8 cellular contexts compared by ENCODE assay signal in genomic region chr10:101695404-101695732, GRCh38. TPM values are rescaled to one million over a fixed set of nuclear protein-coding genes. Genes with fewer than 3 reads are reported as not detected.
DNase-seq lines count a peak whose midpoint lies in the region; TF ChIP-seq lines count a peak whose summit lies in the region.

No MANE protein-coding gene starts in this region.

- H3K4me1 ChIP-seq in DOHH2 (ENCODE audit: control insufficient read depth, low read length): peaks cover 51% of the 10 kb centered on the region
- H3K4me1 ChIP-seq in duodenal mucosa (ENCODE audit: control insufficient read depth in 1 of 2, insufficient read depth in 2 of 2, low read length in 2 of 2): peaks cover 20 to 24% of the 10 kb centered on the region in 2 donors

- H4K20me1 ChIP-seq in DOHH2 (ENCODE audit: control insufficient read depth, insufficient read depth, low read depth, low read length): peaks cover 14% of the 10 kb centered on the region; the same call in 1 of the 2 replicates

- no peaks in the 10 kb centered on the region for H3K9me2 ChIP-seq in DOHH2 (replicated peaks; ENCODE audit: control insufficient read depth, low read length)

- H3K4me2 ChIP-seq in DOHH2 (ENCODE audit: low read length): peak overlapping the region; percentile 76

- H3K27ac Mint-ChIP-seq in nephron progenitor cell: peak overlapping the region; percentile 71

- DNase-seq in MG63: no peak
- DNase-seq in nephron progenitor cell: no peak
- no peak for DNase-seq in NAMALWA (ENCODE audit: low spot score)
- DNase-seq in germinal center (ENCODE audit: low spot score): no peak
- no peak for DNase-seq in AG08395 (ENCODE audit: low spot score)
- DNase-seq in AG20443 (ENCODE audit: low spot score): no peak

- TF ChIP-seq CTCF in DOHH2 (IDR thresholded peaks at IDR 0.05; ENCODE audit: low read depth, low read length, poor library complexity, severe bottlenecking): no peak
- TF ChIP-seq CTCF in nephron progenitor cell (IDR thresholded peaks at IDR 0.05): no peak

- H3K4me3 ChIP-seq in DOHH2 (ENCODE audit: low read length) (peak overlapping the region; percentile 95), MG63 (peak overlapping the region; percentile 81), duodenal mucosa (ENCODE audit: low read depth in 1 of 2, low read length in 2 of 2) (peak overlapping the region; percentile 75 to 93)

- peaks cover 5% of the 10 kb centered on the region for H3K36me3 Mint-ChIP-seq in nephron progenitor cell (ENCODE audit: low read depth)

- peak overlapping the region; percentile 60 to 99 for H3K9ac ChIP-seq in duodenal mucosa (ENCODE audit: low read depth in 1 of 2, low read length in 2 of 2)

- H3K79me2 ChIP-seq in DOHH2 (ENCODE audit: control insufficient read depth, low read length): peaks cover 52% of the 10 kb centered on the region

- H3K36me3 ChIP-seq in DOHH2 (ENCODE audit: control insufficient read depth, low read length) (peaks cover 23% of the 10 kb centered on the region), MG63 (no peaks in the 10 kb centered on the region), duodenal mucosa (ENCODE audit: control insufficient read depth in 1 of 2, insufficient read depth in 2 of 2, low read length in 2 of 2) (no peaks in the 10 kb centered on the region)

- peaks cover 54% of the 10 kb centered on the region for H3K4me1 Mint-ChIP-seq in nephron progenitor cell

- peaks cover 10% of the 10 kb centered on the region; the same call in 1 of the 2 replicates for H3F3A ChIP-seq in DOHH2 (ENCODE audit: control insufficient read depth, insufficient read depth)

- no peaks in the 10 kb centered on the region; the same call in 1 of the 2 replicates for H3K27me3 ChIP-seq in DOHH2 (ENCODE audit: control insufficient read depth, low read length)
- no peaks in the 10 kb centered on the region for H3K27me3 ChIP-seq in MG63
- no peaks in the 10 kb centered on the region for H3K27me3 ChIP-seq in duodenal mucosa (ENCODE audit: control insufficient read depth in 1 of 2, insufficient read depth in 2 of 2, low read length in 2 of 2)

- H3K27ac ChIP-seq in DOHH2 (ENCODE audit: low read depth, low read length): peak overlapping the region; percentile 82
- no peak overlapping the region for H3K27ac ChIP-seq in duodenal mucosa (ENCODE audit: low read depth, low read length)

- peak overlapping the region; percentile 81 for H3K4me3 Mint-ChIP-seq in nephron progenitor cell

- H3K27me3 Mint-ChIP-seq in nephron progenitor cell (ENCODE audit: low read depth, poor library complexity): no peaks in the 10 kb centered on the region

- no peaks in the 10 kb centered on the region for H3K9me3 Mint-ChIP-seq in nephron progenitor cell

- H3K9me3 ChIP-seq in DOHH2 (ENCODE audit: control insufficient read depth, insufficient read depth, low read length) (no peaks in the 10 kb centered on the region), MG63 (no peaks in the 10 kb centered on the region), duodenal mucosa (ENCODE audit: control insufficient read depth in 1 of 2, low read length in 2 of 2) (no peaks in the 10 kb centered on the region)

RNA-seq across cellular contexts. Expression of gene FBXW4, which starts 0.4 kb away (rescaled TPM):
- 13.8 and 25.4 TPM in 2 replicates for total RNA-seq in MG63 (2014; rRNA removed; shearing (Covaris generic); ENCODE audit: low replicate concordance)
